In the genomic region with DNA sequence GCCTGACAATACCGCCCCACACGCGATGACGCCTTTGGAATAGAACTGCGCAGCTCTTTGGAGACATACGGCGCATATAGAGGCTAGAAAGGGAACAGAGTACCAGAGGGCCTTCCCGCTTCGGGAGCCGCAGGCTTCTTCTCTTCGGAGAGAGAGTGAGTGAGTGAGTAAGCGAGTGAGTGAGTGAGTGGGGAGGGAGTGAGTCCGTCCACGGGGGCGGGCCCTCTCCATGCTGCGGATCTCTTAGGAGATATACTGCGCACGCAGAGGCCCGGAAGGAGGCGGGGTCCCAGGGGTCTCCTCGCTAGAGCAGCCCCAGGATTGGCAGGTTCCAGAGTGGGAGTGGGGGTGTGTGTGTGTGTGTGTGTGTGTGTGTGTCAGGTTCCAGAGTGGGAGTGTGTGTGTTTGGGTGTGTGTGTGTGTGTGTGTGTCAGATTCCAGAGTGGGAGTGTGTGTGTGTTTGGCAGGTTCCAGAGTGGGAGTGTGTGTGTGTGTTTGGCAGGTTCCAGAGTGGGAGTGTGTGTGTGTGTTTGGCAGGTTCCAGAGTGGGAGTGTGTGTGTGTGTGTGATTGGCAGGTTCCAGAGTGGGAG, we compare ENCODE assay signal across 8 cellular contexts.
DNase-seq lines count a peak whose midpoint lies in the region; ATAC-seq lines count a peak whose summit lies in the region.

No MANE protein-coding gene starts in this region.

- ATAC-seq in GM18861 (IDR thresholded peaks at IDR 0.05; ENCODE audit: unreplicated experiment) (peak; percentile 37), HG03097 (IDR thresholded peaks at IDR 0.05; ENCODE audit: low FRiP score, unreplicated experiment) (peak; percentile 60), left colon (peak; percentile 53)

- intact Hi-C loops in left colon (cut with DNase I, micrococcal nuclease): loop anchor here in 1 of 2 donors (10.0 kb wide), 1 partner anchor 98 kb away; the partner anchor contains the start of gene INSR

- DNase-seq in A172 (ENCODE audit: low spot score) (peak; percentile 93), NCI-H460 (ENCODE audit: extremely low read depth, low read depth) (peak; percentile 51), dedifferentiated amniotic fluid mesenchymal stem cell (ENCODE audit: extremely low spot score) (peak; percentile 95), left colon (peak; percentile 89 to 94)
- DNase-seq in activated CD4-positive, alpha-beta T cell treated with anti-CD3 and anti-CD28 coated beads, Interleukin-2, amount 50 U/mL, for 1 hour: peak; percentile 80
- DNase-seq in stimulated activated CD4-positive, alpha-beta T cell treated with anti-CD3 and anti-CD28 coated beads, Interleukin-1b, Interleukin-23, amount 100 ng/mL, for 1 hour (ENCODE audit: low read depth in 2 of 2): peak; percentile 66 to 78

Comparison
In these comparisons a context has a peak if more than half of its experiments do, and no peak if none do; other contexts are left out.
1. Peak in every context shown above with its lines: DNase-seq and ATAC-seq.